Comparison of ENCODE assay signal across 13 cellular contexts in genomic region chr1:154353966-154354365, GRCh38. TPM values are rescaled to one million over a fixed set of nuclear protein-coding genes. Genes with fewer than 3 reads are reported as not detected.
DNase-seq lines count a peak whose midpoint lies in the region; ATAC-seq and TF ChIP-seq lines count a peak whose summit lies in the region.
"Had no signal": no experiment of that assay in that cellular context is flagged by ENCODE, and none has a peak within 500 bp of the region (broad histone marks: within the 10 kb centered on the region; RNA-seq: fewer than 3 reads in every experiment).

No MANE protein-coding gene starts in this region.

- no peak overlapping the region for H3K9ac ChIP-seq in colonic mucosa (ENCODE audit: low read depth in 2 of 2, low read length in 2 of 2)

- H3K4me1 ChIP-seq in CD4-positive, alpha-beta memory T cell (ENCODE audit: insufficient read depth, low read length), result peaks cover 42% of the 10 kb centered on the region
- H3K4me1 ChIP-seq in colonic mucosa, result peaks cover 8% of the 10 kb centered on the region

- POLR2A ChIA-PET in CD4-positive, alpha-beta memory T cell (lab: Charles Lee; ENCODE audit: partially characterized antibody), result interaction anchor here (1.1 to 23.5 kb wide), 4 partner anchors 11 to 111 kb away, joined by 4 to 728 read pairs (median 84); partner anchors contain the start of genes ATP8B2 and IL6R
- POLR2A ChIA-PET in HEK293T (lab: Yijun Ruan, JAX), result no interaction called here

- peaks cover 0 to 2% (median 0%) of the 10 kb centered on the region in 8 donors for H3K9me3 Mint-ChIP-seq in CD4-positive, alpha-beta memory T cell
- H3K9me3 Mint-ChIP-seq in neural crest cell, result no peaks in the 10 kb centered on the region
- H3K9me3 Mint-ChIP-seq: activated naive CD8-positive, alpha-beta T cell treated with anti-CD3 and anti-CD28 coated beads, Interleukin-2, amount 10 ng/mL, durations not matched to agents 7 days and 5 days had no signal

- H3K27ac Mint-ChIP-seq in CD4-positive, alpha-beta memory T cell, result peak overlapping the region in 5 of 7 donors; percentile 2 to 88 (median 60)
- H3K27ac Mint-ChIP-seq in neural crest cell (ENCODE audit: unreplicated experiment), result no peak overlapping the region
- H3K27ac Mint-ChIP-seq: activated naive CD8-positive, alpha-beta T cell treated with anti-CD3 and anti-CD28 coated beads, Interleukin-2, amount 10 ng/mL, durations not matched to agents 7 days and 5 days had no signal

- ATAC-seq in GM18873 (IDR thresholded peaks at IDR 0.05; ENCODE audit: low FRiP score, unreplicated experiment) (no peak), HG03175 (IDR thresholded peaks at IDR 0.05; ENCODE audit: unreplicated experiment) (no peak)

- H3K4me1 Mint-ChIP-seq in CD4-positive, alpha-beta memory T cell, result peaks cover 27 to 49% (median 37%) of the 10 kb centered on the region in 4 donors
- peaks cover 24% of the 10 kb centered on the region for H3K4me1 Mint-ChIP-seq in neural crest cell

- no peak overlapping the region for H3K4me3 ChIP-seq in CD4-positive, alpha-beta memory T cell (ENCODE audit: low read length in 2 of 2)
- no peak overlapping the region for H3K4me3 ChIP-seq in colonic mucosa
- H3K4me3 ChIP-seq: MG63 had no signal

- H3K4me3 Mint-ChIP-seq in CD4-positive, alpha-beta memory T cell, result peak overlapping the region in 7 of 8 donors; percentile 49 to 95 (median 88)
- H3K4me3 Mint-ChIP-seq in neural crest cell, result peak overlapping the region; percentile 3

- H3K36me3 ChIP-seq in CD4-positive, alpha-beta memory T cell (ENCODE audit: insufficient read depth, low read length), result peaks cover 9% of the 10 kb centered on the region
- no peaks in the 10 kb centered on the region for H3K36me3 ChIP-seq in colonic mucosa

- DNase-seq in CD4-positive, alpha-beta memory T cell, result no peak
- DNase-seq in HEK293T (ENCODE audit: extremely low spot score) (peak; percentile 4), colonic mucosa (no peak), neural crest cell (ENCODE audit: low read depth, low spot score) (no peak), NCI-H1694 (lab: John Stamatoyannopoulos, UW) (no peak), NCI-H2196 treated with DMSO at 0.1 percent for 48 hours (lab: John Stamatoyannopoulos, UW; ENCODE audit: unreplicated experiment) (no peak)
- DNase-seq: activated naive CD8-positive, alpha-beta T cell treated with anti-CD3 and anti-CD28 coated beads, Interleukin-2, amount 10 ng/mL, durations not matched to agents 7 days and 5 days; COR-L47; cortex of kidney had no signal

- intact Hi-C loops in CD4-positive, alpha-beta memory T cell (cut with micrococcal nuclease), result loop anchor here (1.0 to 2.0 kb wide), 5 partner anchors 29 to 124 kb away; partner anchors contain the start of genes ATP8B2 and HAX1
- intact Hi-C loops in colonic mucosa (cut with DNase I), result no loop called here

- CTCF ChIA-PET in CD4-positive, alpha-beta memory T cell (lab: Charles Lee; ENCODE audit: partially characterized antibody), result interaction anchor here (0.8 to 20.2 kb wide), 19 partner anchors 10 to 126 kb away, joined by 3 to 543 read pairs (median 4); partner anchors contain the start of gene ATP8B2
- CTCF ChIA-PET in HEK293T (lab: Yijun Ruan, JAX), result interaction anchor here (0.6 to 1.6 kb wide), 4 partner anchors 9 to 193 kb away, joined by 3 to 6 read pairs (median 4); no protein-coding TSS in a partner anchor

- TF ChIP-seq CTCF in colonic mucosa (IDR thresholded peaks at IDR 0.05) (no peak), neural crest cell (conservative IDR thresholded peaks at IDR 0.05) (no peak)

- no peaks in the 10 kb centered on the region for H3K9me3 ChIP-seq in CD4-positive, alpha-beta memory T cell (ENCODE audit: control insufficient read depth in 1 of 2, low read length in 2 of 2)
- no peaks in the 10 kb centered on the region for H3K9me3 ChIP-seq in colonic mucosa
- H3K9me3 ChIP-seq: MG63 had no signal

- peaks cover 6 to 17% of the 10 kb centered on the region in 2 donors for H3K36me3 Mint-ChIP-seq in CD4-positive, alpha-beta memory T cell
- H3K36me3 Mint-ChIP-seq in neural crest cell (ENCODE audit: low read depth), result peaks cover 3% of the 10 kb centered on the region

- no peaks in the 10 kb centered on the region for H3K27me3 Mint-ChIP-seq in CD4-positive, alpha-beta memory T cell
- H3K27me3 Mint-ChIP-seq in neural crest cell (ENCODE audit: low read depth), result peaks cover 14% of the 10 kb centered on the region

- H3K27ac ChIP-seq in CD4-positive, alpha-beta memory T cell (ENCODE audit: low read depth, low read length), result no peak overlapping the region
- H3K27ac ChIP-seq in colonic mucosa, result peak overlapping the region; percentile 72

- no peaks in the 10 kb centered on the region for H3K27me3 ChIP-seq in CD4-positive, alpha-beta memory T cell (ENCODE audit: insufficient read depth, low read length)
- H3K27me3 ChIP-seq in colonic mucosa, result no peaks in the 10 kb centered on the region
- H3K27me3 ChIP-seq: MG63 had no signal

TF ChIP-seq in HEK293T, 16 proteins besides CTCF, POLR2A, EP300 and RAD21:
- TF ChIP-seq ZNF384 (IDR thresholded peaks at IDR 0.05) (no peak), HDGF (IDR thresholded peaks at IDR 0.05; ENCODE audit: borderline replicate concordance) (no peak), FOXA1 (IDR thresholded peaks at IDR 0.05) (no peak), FOXM1 (IDR thresholded peaks at IDR 0.05; ENCODE audit: borderline replicate concordance) (no peak), SP1 (IDR thresholded peaks at IDR 0.05) (no peak), SUZ12 (IDR thresholded peaks at IDR 0.05) (no peak), LEF1 (IDR thresholded peaks at IDR 0.05; ENCODE audit: borderline replicate concordance) (no peak), ELF4 (IDR thresholded peaks at IDR 0.05) (no peak), ARNT (IDR thresholded peaks at IDR 0.05) (no peak), NFRKB (IDR thresholded peaks at IDR 0.05) (no peak)
- TF ChIP-seq, protein P1, sequence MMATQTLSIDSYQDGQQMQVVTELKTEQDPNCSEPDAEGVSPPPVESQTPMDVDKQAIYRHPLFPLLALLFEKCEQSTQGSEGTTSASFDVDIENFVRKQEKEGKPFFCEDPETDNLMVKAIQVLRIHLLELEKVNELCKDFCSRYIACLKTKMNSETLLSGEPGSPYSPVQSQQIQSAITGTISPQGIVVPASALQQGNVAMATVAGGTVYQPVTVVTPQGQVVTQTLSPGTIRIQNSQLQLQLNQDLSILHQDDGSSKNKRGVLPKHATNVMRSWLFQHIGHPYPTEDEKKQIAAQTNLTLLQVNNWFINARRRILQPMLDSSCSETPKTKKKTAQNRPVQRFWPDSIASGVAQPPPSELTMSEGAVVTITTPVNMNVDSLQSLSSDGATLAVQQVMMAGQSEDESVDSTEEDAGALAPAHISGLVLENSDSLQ (IDR thresholded peaks at IDR 0.05), result no peak

RNA-seq across cellular contexts. Expression of gene ATP8B2, which starts 28.6 kb away (rescaled TPM):
- total RNA-seq in CD4-positive, alpha-beta memory T cell, result 100 to 1,000 TPM; 186 TPM
- polyA plus RNA-seq in CD4-positive, alpha-beta memory T cell, result 10 to 100 TPM; 53.5 to 95.4 TPM
- total RNA-seq in colonic mucosa, result 1 to 10 TPM; 4.2 to 6.6 TPM
- 44.2 and 48.0 TPM in 2 replicates for total RNA-seq in neural crest cell

RNA-seq across cellular contexts. Expression of gene AQP10, which starts 33.1 kb away (rescaled TPM):
- not detected for total RNA-seq in CD4-positive, alpha-beta memory T cell
- polyA plus RNA-seq in CD4-positive, alpha-beta memory T cell, result not detected
- total RNA-seq in colonic mucosa (under 1 TPM in 1 of 2 donors, not detected in 1; 0.27 TPM), neural crest cell (not detected in 2 replicates)
- total RNA-seq: activated naive CD8-positive, alpha-beta T cell treated with anti-CD3 and anti-CD28 coated beads, Interleukin-2, amount 10 ng/mL, durations not matched to agents 7 days and 5 days; T-helper 1 cell treated with Interleukin-12 subunit alpha and Interleukin-12 subunit beta and Interleukin-4 antibody, amounts not matched to agents 30 ng/mL and 1 ng/mL, for 36 hours had no signal

RNA-seq across cellular contexts. Expression of gene IL6R, which starts 51.2 kb away (rescaled TPM):
- 100 to 1,000 TPM; 101 to 106 TPM for total RNA-seq in CD4-positive, alpha-beta memory T cell
- 10 to 100 TPM; 54.6 to 73.0 TPM for polyA plus RNA-seq in CD4-positive, alpha-beta memory T cell
- total RNA-seq in colonic mucosa (10 to 100 TPM; 31.7 to 38.2 TPM), neural crest cell (0.07 and 0.09 TPM in 2 replicates)

Comparison
In these comparisons a context has a peak if more than half of its experiments do, and no peak if none do; other contexts are left out.
1. RNA of gene IL6R, which starts 51.2 kb away (total RNA-seq): 101 to 106 TPM in CD4-positive, alpha-beta memory T cell and 31.7 to 38.2 TPM in colonic mucosa; 0.07 to 0.09 TPM in neural crest cell; every median in the first group is over 10 times any median in the second.